19 cellular contexts compared by ENCODE assay signal in genomic region chr2:109710505-109711229, GRCh38.
DNase-seq lines count a peak whose midpoint lies in the region; ATAC-seq lines count a peak whose summit lies in the region.
"Had no signal": no experiment of that assay in that cellular context is flagged by ENCODE, and none has a peak within 500 bp of the region (broad histone marks: within the 10 kb centered on the region; RNA-seq: fewer than 3 reads in every experiment).

No MANE protein-coding gene starts in this region.

- H3K4me3 Mint-ChIP-seq in stimulated activated effector memory CD8-positive, alpha-beta T cell treated with anti-CD3 and anti-CD28 coated beads, Interleukin-12 subunit alpha, Interleukin-12 subunit beta, amount 100 ng/mL, for 72 hours, result no peak overlapping the region

- H3K4me3 ChIP-seq in BLaER1, result no peak overlapping the region
- H3K4me3 ChIP-seq: GM23248, SK-N-MC had no signal

- peaks cover 24% of the 10 kb centered on the region for H3K4me1 ChIP-seq in BLaER1

- peak overlapping the region; percentile 24 for H3K27ac Mint-ChIP-seq in stimulated activated effector memory CD8-positive, alpha-beta T cell treated with anti-CD3 and anti-CD28 coated beads, Interleukin-12 subunit alpha, Interleukin-12 subunit beta, amount 100 ng/mL, for 72 hours

- DNase-seq in islet precursor cell, result peak; percentile 47
- no peak for DNase-seq in stimulated activated effector memory CD8-positive, alpha-beta T cell treated with anti-CD3 and anti-CD28 coated beads, Interleukin-12 subunit alpha, Interleukin-12 subunit beta, amount 100 ng/mL, for 72 hours (ENCODE audit: low spot score in 2 of 2)
- no peak for DNase-seq in SW 1271 (lab: John Stamatoyannopoulos, UW)
- DNase-seq: COR-L47; DMS 273 treated with DMSO at 0.1 percent for 48 hours; DND-41; GM23248; NCI-H1105 treated with DMSO at 0.1 percent for 48 hours; NCI-H1694; NCI-H2081 treated with DMSO at 0.1 percent for 48 hours; NCI-H446 treated with DMSO at 0.1 percent for 48 hours; NK-92 treated with Interleukin-12 subunit alpha and Interleukin-12 subunit beta, amount 100 ng/mL, for 24 hours; SHP77 had no signal

- H3K36me3 ChIP-seq in BLaER1, result no peaks in the 10 kb centered on the region

- no peaks in the 10 kb centered on the region for H3K9me3 Mint-ChIP-seq in stimulated activated effector memory CD8-positive, alpha-beta T cell treated with anti-CD3 and anti-CD28 coated beads, Interleukin-12 subunit alpha, Interleukin-12 subunit beta, amount 100 ng/mL, for 72 hours

- no peaks in the 10 kb centered on the region for H3K27me3 ChIP-seq in BLaER1

- peak; percentile 61 for ATAC-seq in GM21619 (IDR thresholded peaks at IDR 0.05; ENCODE audit: unreplicated experiment)
- no peak for ATAC-seq in stimulated activated effector memory CD8-positive, alpha-beta T cell treated with anti-CD3 and anti-CD28 coated beads, Interleukin-12 subunit alpha, Interleukin-12 subunit beta, amount 100 ng/mL, for 72 hours
- ATAC-seq in GM18520 (IDR thresholded peaks at IDR 0.05; ENCODE audit: unreplicated experiment), result no peak
- no peak for ATAC-seq in GM19395 (IDR thresholded peaks at IDR 0.05; ENCODE audit: unreplicated experiment)
- ATAC-seq: HCT116 had no signal

- no peak overlapping the region for H3K9ac ChIP-seq in BLaER1
- H3K9ac ChIP-seq: GM23248 had no signal

- no peak overlapping the region for H3K27ac ChIP-seq in BLaER1
- H3K27ac ChIP-seq: GM23248, SK-N-MC had no signal

- H4K20me1 ChIP-seq in BLaER1, result no peaks in the 10 kb centered on the region

- H3K9me3 ChIP-seq in BLaER1, result no peaks in the 10 kb centered on the region

- peaks cover 8% of the 10 kb centered on the region for H3K4me1 Mint-ChIP-seq in stimulated activated effector memory CD8-positive, alpha-beta T cell treated with anti-CD3 and anti-CD28 coated beads, Interleukin-12 subunit alpha, Interleukin-12 subunit beta, amount 100 ng/mL, for 72 hours

- no peaks in the 10 kb centered on the region for H3K36me3 Mint-ChIP-seq in stimulated activated effector memory CD8-positive, alpha-beta T cell treated with anti-CD3 and anti-CD28 coated beads, Interleukin-12 subunit alpha, Interleukin-12 subunit beta, amount 100 ng/mL, for 72 hours

- peak overlapping the region; percentile 46 for H3K4me2 ChIP-seq in BLaER1
